23 cellular contexts compared by ENCODE assay signal in the genomic region with DNA sequence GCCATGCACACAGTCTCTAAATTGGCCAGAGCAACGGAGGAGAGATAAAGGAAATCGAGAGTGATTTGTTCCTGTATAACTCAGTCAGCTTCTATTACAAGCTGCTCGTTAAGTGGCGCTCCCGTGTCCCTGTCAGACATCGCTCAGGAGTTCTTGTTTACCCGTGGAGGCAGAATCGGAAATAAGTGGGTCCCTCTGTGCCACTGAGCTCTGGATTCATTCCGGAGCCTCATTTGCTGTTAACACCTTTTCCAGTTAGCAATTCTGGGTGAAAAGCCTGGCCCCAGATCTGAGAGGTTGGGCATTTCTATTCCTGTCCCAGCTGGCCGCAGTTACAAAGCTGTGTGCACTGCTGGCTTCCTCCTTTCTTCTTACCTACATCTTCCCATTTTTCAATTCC.
"Had no signal": no experiment of that assay in that cellular context is flagged by ENCODE, and none has a peak within 500 bp of the region (broad histone marks: within the 10 kb centered on the region; RNA-seq: fewer than 3 reads in every experiment).

No MANE protein-coding gene starts in this region.

- H3K27ac ChIP-seq: dorsolateral prefrontal cortex, lower lobe of right lung, neural progenitor cell, pancreas, prostate gland, sigmoid colon, skin epidermis, testis, tibial nerve had no signal

- H3K4me3 ChIP-seq: lower lobe of right lung, neural progenitor cell, pancreas, prostate gland, sigmoid colon, skin epidermis, testis, tibial nerve had no signal

- H3K36me3 ChIP-seq: lower lobe of right lung, neural progenitor cell, pancreas, prostate gland, sigmoid colon, tibial nerve had no signal

- H3K9me3 ChIP-seq: lower lobe of right lung, pancreas, prostate gland, sigmoid colon, testis, tibial nerve had no signal

- ATAC-seq: left lobe of liver; lower lobe of right lung; natural killer cell; pancreas; stimulated activated naive B cell treated with anti-CD40 and anti-IgM and Interleukin-4, amounts not matched to agents 10 μg/mL and 1 μg/mL and 100 μg/mL, for 72 hours; stimulated activated naive CD8-positive, alpha-beta T cell treated with anti-CD3 and anti-CD28 coated beads, Interleukin-15, amount 100 ng/mL, for 72 hours had no signal

- H3K27me3 ChIP-seq: neural progenitor cell, pancreas, sigmoid colon, testis, tibial nerve had no signal

- FAIRE-seq: islet of Langerhans, pancreas had no signal

- DNase-seq: cortex of kidney; dorsolateral prefrontal cortex; effector CD8-positive, alpha-beta T cell; foreskin melanocyte; head of caudate nucleus; hypothalamus; kidney glomerular epithelial cell; lower lobe of right lung; natural killer cell; occipital lobe; pancreas; sigmoid colon; stimulated activated CD4-positive, alpha-beta T cell treated with anti-CD3 and anti-CD28 coated beads, Interleukin-2, amount 100 ng/mL, for 24 hours; stimulated activated CD4-positive, alpha-beta T cell treated with anti-CD3 and anti-CD28 coated beads, Interleukin-4, amount 100 ng/mL, for 4 hours; stimulated activated naive B cell treated with anti-CD40 and anti-IgM and Interleukin-4, amounts not matched to agents 10 μg/mL and 1 μg/mL and 100 μg/mL, for 72 hours; stimulated activated naive CD8-positive, alpha-beta T cell treated with anti-CD3 and anti-CD28 coated beads, Interleukin-15, amount 100 ng/mL, for 72 hours; testis had no signal

- H3K4me1 ChIP-seq: lower lobe of right lung, pancreas, prostate gland, sigmoid colon, testis, tibial nerve had no signal
